In the genomic region with DNA sequence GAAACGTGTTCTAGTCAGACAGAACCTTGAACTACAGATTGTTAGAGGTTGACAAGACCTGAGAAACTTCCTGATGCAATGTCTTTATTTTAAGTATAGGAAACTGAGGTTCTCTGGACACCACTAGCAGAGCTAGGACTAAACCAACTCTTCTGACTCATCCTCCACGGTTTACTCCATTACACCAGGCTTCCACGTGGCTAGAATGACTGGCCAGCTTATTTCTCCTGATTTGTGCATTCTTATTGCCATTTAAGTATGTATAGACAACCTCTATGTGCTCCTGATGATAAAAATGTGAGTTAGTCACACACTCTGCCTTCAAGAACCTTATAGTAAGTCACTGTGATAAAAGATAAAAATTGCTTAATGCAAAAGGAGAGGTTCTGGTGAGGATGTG, we compare ENCODE assay signal across 33 cellular contexts.
DNase-seq lines count a peak whose midpoint lies in the region; ATAC-seq and TF ChIP-seq lines count a peak whose summit lies in the region.
"Had no signal": no experiment of that assay in that cellular context is flagged by ENCODE, and none has a peak within 500 bp of the region (broad histone marks: within the 10 kb centered on the region; RNA-seq: fewer than 3 reads in every experiment).

No MANE protein-coding gene starts in this region.

- ATAC-seq in stimulated activated naive CD8-positive, alpha-beta T cell treated with anti-CD3 and anti-CD28 coated beads, Interleukin-15, Interleukin-2, amounts not matched to agents 100 U/mL and 50 U/mL, for 24 hours, result no peak
- ATAC-seq in HG03045 (IDR thresholded peaks at IDR 0.05; ENCODE audit: unreplicated experiment), result no peak
- ATAC-seq in naive thymus-derived CD4-positive, alpha-beta T cell, result no peak
- ATAC-seq: activated T-cell treated with anti-CD3 and anti-CD28 coated beads, Interleukin-2, amount 50 U/mL, for 4 hours; Right ventricle myocardium inferior; WTC11 had no signal

- POLR2A ChIA-PET in AG04450 (lab: Yijun Ruan, JAX), result interaction anchor here (0.7 kb wide), 1 partner anchor 24 kb away, joined by 3 read pairs; no protein-coding TSS in a partner anchor
- POLR2A ChIA-PET in naive thymus-derived CD4-positive, alpha-beta T cell (lab: Charles Lee), result no interaction called here

- TF ChIP-seq CTCF in AG04450 (IDR thresholded peaks at IDR 0.05; ENCODE audit: low read depth, low read length) (no peak), fibroblast of villous mesenchyme (IDR thresholded peaks at IDR 0.05; ENCODE audit: insufficient read depth, low read depth, low read length) (no peak), lower leg skin (IDR thresholded peaks at IDR 0.05) (no peak)

- no peaks in the 10 kb centered on the region for H3K4me1 ChIP-seq in adipocyte (ENCODE audit: control insufficient read depth, insufficient read depth, low read length)
- no peaks in the 10 kb centered on the region for H3K4me1 ChIP-seq in naive thymus-derived CD4-positive, alpha-beta T cell (ENCODE audit: control insufficient read depth in 2 of 2, insufficient read depth in 2 of 2, low read length in 2 of 2)
- H3K4me1 ChIP-seq: BE2C, HAP-1, left ventricle myocardium inferior, transverse colon had no signal

- no peak overlapping the region for H3K27ac Mint-ChIP-seq in naive thymus-derived CD4-positive, alpha-beta T cell
- H3K27ac Mint-ChIP-seq: activated CD4-positive, alpha-beta T cell treated with anti-CD3 and anti-CD28 coated beads, Interleukin-2, amount 10 ng/mL, durations not matched to agents 7 days and 5 days; CD8-positive, alpha-beta memory T cell; dendritic cell treated with granulocyte-macrophage colony-stimulating factor and Interleukin-4, amounts not matched to agents 40 ng/mL and 50 ng/mL, for 4 days; mesothelial cell of epicardium; WTC11 had no signal

- no peak overlapping the region for H3K4me3 ChIP-seq in AG04450 (ENCODE audit: low read depth, low read length)
- H3K4me3 ChIP-seq in adipocyte (ENCODE audit: low read length), result no peak overlapping the region
- no peak overlapping the region for H3K4me3 ChIP-seq in fibroblast of villous mesenchyme (ENCODE audit: low read depth, low read length)
- H3K4me3 ChIP-seq in lower leg skin (ENCODE audit: low read depth, poor library complexity, severe bottlenecking), result no peak overlapping the region
- H3K4me3 ChIP-seq in naive thymus-derived CD4-positive, alpha-beta T cell (ENCODE audit: low read length), result no peak overlapping the region
- H3K4me3 ChIP-seq: HAP-1, left ventricle myocardium inferior, transverse colon had no signal

- H3K36me3 ChIP-seq in adipocyte (ENCODE audit: control insufficient read depth, insufficient read depth, low read length, severe bottlenecking), result no peaks in the 10 kb centered on the region
- no peaks in the 10 kb centered on the region for H3K36me3 ChIP-seq in naive thymus-derived CD4-positive, alpha-beta T cell (ENCODE audit: control insufficient read depth in 2 of 3, insufficient read depth in 3 of 3, low read length in 3 of 3)
- H3K36me3 ChIP-seq: BE2C, HAP-1, left ventricle myocardium inferior, transverse colon had no signal

- CTCF ChIA-PET in AG04450 (lab: Charles Lee), result interaction anchor here (0.6 kb wide), 1 partner anchor 429 kb away, joined by 4 read pairs; no protein-coding TSS in a partner anchor
- CTCF ChIA-PET in naive thymus-derived CD4-positive, alpha-beta T cell (lab: Charles Lee), result no interaction called here

- H3K36me3 Mint-ChIP-seq in naive thymus-derived CD4-positive, alpha-beta T cell, result no peaks in the 10 kb centered on the region
- H3K36me3 Mint-ChIP-seq: CD8-positive, alpha-beta memory T cell had no signal

- peak overlapping the region; percentile 65 for H3K27ac ChIP-seq in AG04450 (ENCODE audit: low read depth, low read length)
- no peak overlapping the region for H3K27ac ChIP-seq in naive thymus-derived CD4-positive, alpha-beta T cell (ENCODE audit: low read depth, low read length)
- H3K27ac ChIP-seq: left ventricle myocardium inferior, transverse colon had no signal

- no peak overlapping the region for H3K9ac ChIP-seq in adipocyte (ENCODE audit: low read length)

- intact Hi-C loops in lower leg skin (cut with DNase I; ENCODE audit: low total_unique reads), result no loop called here
- intact Hi-C loops in naive thymus-derived CD4-positive, alpha-beta T cell (cut with micrococcal nuclease), result no loop called here

- H3K27me3 ChIP-seq in AG04450 (ENCODE audit: control insufficient read depth, insufficient read depth, low read length) (no peaks in the 10 kb centered on the region), adipocyte (replicated peaks; ENCODE audit: control insufficient read depth, insufficient read depth, low read length) (no peaks in the 10 kb centered on the region)
- no peaks in the 10 kb centered on the region for H3K27me3 ChIP-seq in naive thymus-derived CD4-positive, alpha-beta T cell (ENCODE audit: control insufficient read depth in 2 of 2, insufficient read depth in 2 of 2, low read length in 2 of 2)
- H3K27me3 ChIP-seq: BE2C, transverse colon had no signal

- no peaks in the 10 kb centered on the region; the same call in 1 of the 2 replicates for H3K9me3 ChIP-seq in AG04450 (ENCODE audit: control insufficient read depth, insufficient read depth, low read length)
- no peaks in the 10 kb centered on the region for H3K9me3 ChIP-seq in adipocyte (ENCODE audit: control insufficient read depth, low read length)
- no peaks in the 10 kb centered on the region for H3K9me3 ChIP-seq in naive thymus-derived CD4-positive, alpha-beta T cell (ENCODE audit: control insufficient read depth in 2 of 3, low read length in 3 of 3)
- H3K9me3 ChIP-seq: BE2C, left ventricle myocardium inferior, transverse colon had no signal

- TF ChIP-seq POLR2A in lower leg skin (IDR thresholded peaks at IDR 0.05), result no peak

- WGBS in lower leg skin, 2 donors, result 67 to 75% methylated on average over 3 of the region's 3 CpGs

- peaks cover 0 to 2% (median 0%) of the 10 kb centered on the region in 11 donors for H3K9me3 Mint-ChIP-seq in naive thymus-derived CD4-positive, alpha-beta T cell
- H3K9me3 Mint-ChIP-seq: activated CD4-positive, alpha-beta T cell treated with anti-CD3 and anti-CD28 coated beads, Interleukin-2, amount 10 ng/mL, durations not matched to agents 7 days and 5 days; activated T-cell treated with anti-CD3 and anti-CD28 coated beads, Interleukin-2, amount 50 U/mL, for 4 hours; dendritic cell treated with granulocyte-macrophage colony-stimulating factor and Interleukin-4, amounts not matched to agents 40 ng/mL and 50 ng/mL, for 4 days; naive B cell had no signal

- peak; percentile 64 for DNase-seq in AG04450 (ENCODE audit: low read depth, low spot score)
- DNase-seq in HT1080 (ENCODE audit: low read depth), result peak; percentile 43
- DNase-seq in adipocyte (ENCODE audit: low read depth), result peak; percentile 44
- DNase-seq in fibroblast of villous mesenchyme (ENCODE audit: low read depth), result peak; percentile 2
- DNase-seq in stimulated activated naive CD8-positive, alpha-beta T cell treated with anti-CD3 and anti-CD28 coated beads, Interleukin-15, Interleukin-2, amounts not matched to agents 100 U/mL and 50 U/mL, for 24 hours, result no peak
- no peak for DNase-seq in lower leg skin (ENCODE audit: low spot score in 2 of 2)
- no peak for DNase-seq in naive thymus-derived CD4-positive, alpha-beta T cell
- DNase-seq: activated CD4-positive, alpha-beta T cell treated with anti-CD3 and anti-CD28 coated beads, Interleukin-2, amount 10 ng/mL, durations not matched to agents 7 days and 5 days; activated naive CD4-positive, alpha-beta T cell; activated T-cell treated with anti-CD3 and anti-CD28 coated beads, Interleukin-2, amount 50 U/mL, for 4 hours; amygdala; BE2C; CD8-positive, alpha-beta memory T cell; islet precursor cell; KG1; left ventricle myocardium inferior; naive B cell; NCI-H1436 treated with DMSO at 0.1 percent for 48 hours; NCI-H2107; NCI-H446 treated with DMSO at 0.1 percent for 48 hours; NCI-H82; occipital lobe; OCI-M1; small intestine; stimulated activated CD4-positive, alpha-beta T cell treated with anti-CD3 and anti-CD28 coated beads, Interleukin-2, amount 100 ng/mL, for 24 hours; T-helper 9 cell; transverse colon had no signal

- H3K27me3 Mint-ChIP-seq in naive thymus-derived CD4-positive, alpha-beta T cell, result peaks cover 0 to 14% (median 0%) of the 10 kb centered on the region in 5 donors
- H3K27me3 Mint-ChIP-seq: activated CD4-positive, alpha-beta T cell treated with anti-CD3 and anti-CD28 coated beads, Interleukin-2, amount 10 ng/mL, durations not matched to agents 7 days and 5 days; dendritic cell treated with granulocyte-macrophage colony-stimulating factor and Interleukin-4, amounts not matched to agents 40 ng/mL and 50 ng/mL, for 4 days had no signal

- H3K4me3 Mint-ChIP-seq in naive thymus-derived CD4-positive, alpha-beta T cell, result no peak overlapping the region
- H3K4me3 Mint-ChIP-seq: activated CD4-positive, alpha-beta T cell treated with anti-CD3 and anti-CD28 coated beads, Interleukin-2, amount 10 ng/mL, durations not matched to agents 7 days and 5 days; activated T-cell treated with anti-CD3 and anti-CD28 coated beads, Interleukin-2, amount 50 U/mL, for 4 hours; CD8-positive, alpha-beta memory T cell; dendritic cell treated with granulocyte-macrophage colony-stimulating factor and Interleukin-4, amounts not matched to agents 40 ng/mL and 50 ng/mL, for 4 days; mesothelial cell of epicardium; naive B cell; WTC11 had no signal

- no peaks in the 10 kb centered on the region for H3K4me1 Mint-ChIP-seq in naive thymus-derived CD4-positive, alpha-beta T cell
- H3K4me1 Mint-ChIP-seq: activated CD4-positive, alpha-beta T cell treated with anti-CD3 and anti-CD28 coated beads, Interleukin-2, amount 10 ng/mL, durations not matched to agents 7 days and 5 days; CD8-positive, alpha-beta memory T cell; mesothelial cell of epicardium had no signal

Comparison
In these comparisons a context has a peak if more than half of its experiments do, and no peak if none do; other contexts are left out.
1. DNase-seq: peak in AG04450 (single experiment), HT1080 (single experiment), adipocyte (single experiment) and fibroblast of villous mesenchyme (single experiment); none in stimulated activated naive CD8-positive, alpha-beta T cell treated with anti-CD3 and anti-CD28 coated beads, Interleukin-15, Interleukin-2, amounts not matched to agents 100 U/mL and 50 U/mL, for 24 hours (single experiment), lower leg skin (0 of 2) and naive thymus-derived CD4-positive, alpha-beta T cell (0 of 9).